ENCODE assay signal across 28 cellular contexts in genomic region chr6:95383878-95384277, GRCh38.
"Had no signal": no experiment of that assay in that cellular context is flagged by ENCODE, and none has a peak within 500 bp of the region (broad histone marks: within the 10 kb centered on the region; RNA-seq: fewer than 3 reads in every experiment).

No MANE protein-coding gene starts in this region.

- H3K27ac Mint-ChIP-seq: activated B cell treated with CpG ODN at 0.5 μM for 24 hours; activated CD8-positive, alpha-beta T cell treated with anti-CD3 and anti-CD28 coated beads for 36 hours; activated naive CD8-positive, alpha-beta T cell; activated T-helper 17 cell treated with anti-CD3 and anti-CD28 coated beads, Interleukin-2, amount 50 U/mL, for 72 hours; effector memory CD8-positive, alpha-beta T cell had no signal

- DNase-seq: activated B cell treated with CpG ODN at 0.5 μM for 24 hours; activated CD4-positive, alpha-beta T cell treated with anti-CD3 and anti-CD28 coated beads for 48 hours; activated CD4-positive, alpha-beta T cell treated with anti-CD3 and anti-CD28 coated beads, Interleukin-2, amount 50 U/mL, for 1 hour; activated CD4-positive, alpha-beta T cell treated with anti-CD3 and anti-CD28 coated beads, Interleukin-2, amount 50 U/mL, for 48 hours; activated CD8-positive, alpha-beta memory T cell treated with anti-CD3 and anti-CD28 coated beads for 24 hours; activated CD8-positive, alpha-beta T cell treated with anti-CD3 and anti-CD28 coated beads for 36 hours; activated effector memory CD4-positive, alpha-beta T cell treated with Interleukin-2 at 50 U/mL for 16 hours; activated gamma-delta T cell treated with Interleukin-2 at 50 U/mL for 16 hours; activated naive CD4-positive, alpha-beta T cell treated with anti-CD3 and anti-CD28 coated beads, Interleukin-2, amount 50 U/mL, for 16 hours; activated naive CD4-positive, alpha-beta T cell treated with Interleukin-2 at 50 U/mL for 16 hours; activated T-cell treated with anti-CD3 and anti-CD28 coated beads, Interleukin-2, amount 50 U/mL, for 4 hours; amniotic stem cell; anterior cingulate cortex; body of pancreas; caudate nucleus; cortex of kidney; dermis blood vessel endothelial cell; effector CD4-positive, alpha-beta T cell; effector memory CD8-positive, alpha-beta T cell; erythroblast; foreskin keratinocyte; gastrocnemius medialis; T-helper 2 cell had no signal

- H3K36me3 Mint-ChIP-seq: activated naive CD8-positive, alpha-beta T cell had no signal

- H3K4me3 Mint-ChIP-seq: activated B cell treated with CpG ODN at 0.5 μM for 24 hours; activated CD8-positive, alpha-beta T cell treated with anti-CD3 and anti-CD28 coated beads for 36 hours; activated naive CD8-positive, alpha-beta T cell; activated T-cell treated with anti-CD3 and anti-CD28 coated beads, Interleukin-2, amount 50 U/mL, for 4 hours; activated T-helper 17 cell treated with anti-CD3 and anti-CD28 coated beads, Interleukin-2, amount 50 U/mL, for 72 hours; effector memory CD8-positive, alpha-beta T cell had no signal

- H3K9me3 Mint-ChIP-seq: activated CD8-positive, alpha-beta T cell treated with anti-CD3 and anti-CD28 coated beads for 36 hours; activated T-cell treated with anti-CD3 and anti-CD28 coated beads, Interleukin-2, amount 50 U/mL, for 4 hours; activated T-helper 17 cell treated with anti-CD3 and anti-CD28 coated beads, Interleukin-2, amount 50 U/mL, for 72 hours had no signal

- H3K4me1 Mint-ChIP-seq: activated B cell treated with CpG ODN at 0.5 μM for 24 hours; activated T-helper 17 cell treated with anti-CD3 and anti-CD28 coated beads, Interleukin-2, amount 50 U/mL, for 72 hours had no signal

- H3K4me3 ChIP-seq: body of pancreas, esophagus muscularis mucosa, gastrocnemius medialis had no signal

- H3K27me3 ChIP-seq: body of pancreas, esophagus muscularis mucosa, foreskin keratinocyte, gastrocnemius medialis had no signal

- H3K4me1 ChIP-seq: body of pancreas, esophagus muscularis mucosa, foreskin keratinocyte, gastrocnemius medialis had no signal

- H3K27ac ChIP-seq: body of pancreas, esophagus muscularis mucosa, foreskin keratinocyte, gastrocnemius medialis, VCaP had no signal

- ATAC-seq: activated CD4-positive, CD25-positive, alpha-beta regulatory T cell treated with anti-CD3 and anti-CD28 coated beads, Interleukin-2, amount 50 U/mL, for 24 hours; activated CD8-positive, alpha-beta T cell treated with anti-CD3 and anti-CD28 coated beads for 36 hours; activated T-cell treated with anti-CD3 and anti-CD28 coated beads, Interleukin-2, amount 50 U/mL, for 4 hours; activated T-helper 17 cell treated with anti-CD3 and anti-CD28 coated beads, Interleukin-2, amount 50 U/mL, for 72 hours; body of pancreas; effector memory CD8-positive, alpha-beta T cell; foreskin keratinocyte; gastrocnemius medialis had no signal

- H3K36me3 ChIP-seq: esophagus muscularis mucosa, gastrocnemius medialis had no signal

- H3K9me3 ChIP-seq: body of pancreas, esophagus muscularis mucosa, gastrocnemius medialis had no signal
